Comparison of ENCODE assay signal across 25 cellular contexts in genomic region chr2:42503291-42503690, GRCh38. TPM values are rescaled to one million over a fixed set of nuclear protein-coding genes. Genes with fewer than 3 reads are reported as not detected.
"Had no signal": no experiment of that assay in that cellular context is flagged by ENCODE, and none has a peak within 500 bp of the region (broad histone marks: within the 10 kb centered on the region; RNA-seq: fewer than 3 reads in every experiment).

No MANE protein-coding gene starts in this region.

- FAIRE-seq: islet of Langerhans had no signal

- H3K9me3 ChIP-seq: colonic mucosa, esophagus squamous epithelium, gastroesophageal sphincter, heart left ventricle, thoracic aorta had no signal

- ATAC-seq: activated naive CD8-positive, alpha-beta T cell treated with anti-CD3 and anti-CD28 coated beads, Interleukin-2, amount 50 U/mL, for 24 hours; effector memory CD8-positive, alpha-beta T cell; gastroesophageal sphincter; heart left ventricle; left cardiac atrium; right cardiac atrium; stimulated activated memory B cell treated with anti-CD40 and anti-IgM and Interleukin-4, amounts not matched to agents 10 μg/mL and 1 μg/mL and 100 μg/mL, for 72 hours; T-helper 17 cell had no signal

- H3K27me3 ChIP-seq: colonic mucosa, esophagus squamous epithelium, gastroesophageal sphincter had no signal

- H3K27ac ChIP-seq: colonic mucosa, dorsolateral prefrontal cortex, esophagus squamous epithelium, gastroesophageal sphincter, heart left ventricle, parathyroid adenoma, thoracic aorta had no signal

- H3K4me2 ChIP-seq: smooth muscle cell had no signal

- H3K9ac ChIP-seq: parathyroid adenoma had no signal

- H2AFZ ChIP-seq: parathyroid adenoma had no signal

- H3K4me3 ChIP-seq: colonic mucosa, dorsolateral prefrontal cortex, esophagus squamous epithelium, gastroesophageal sphincter, heart left ventricle, smooth muscle cell, thoracic aorta had no signal

- H3K79me2 ChIP-seq: parathyroid adenoma had no signal

- H3K36me3 ChIP-seq: colonic mucosa, esophagus squamous epithelium, gastroesophageal sphincter, heart left ventricle, thoracic aorta had no signal

- H3K4me1 ChIP-seq: colonic mucosa, esophagus squamous epithelium, gastroesophageal sphincter, heart left ventricle, parathyroid adenoma had no signal

- DNase-seq: activated B cell treated with CpG ODN at 0.5 μM for 24 hours; activated CD4-positive, alpha-beta T cell treated with anti-CD3 and anti-CD28 coated beads for 4 hours; activated CD4-positive, alpha-beta T cell treated with anti-CD3 and anti-CD28 coated beads, Interleukin-2, amount 50 U/mL, for 48 hours; activated CD8-positive, alpha-beta memory T cell treated with anti-CD3 and anti-CD28 coated beads, Interleukin-2, amount 50 U/mL, for 48 hours; activated naive CD4-positive, alpha-beta T cell treated with anti-CD3 and anti-CD28 coated beads, Interleukin-2, amount 10 ng/mL, durations not matched to agents 7 days and 5 days; activated naive CD8-positive, alpha-beta T cell treated with anti-CD3 and anti-CD28 coated beads, Interleukin-2, amount 50 U/mL, for 24 hours; activated T-cell treated with anti-CD3 and anti-CD28 coated beads, Interleukin-2, amount 50 U/mL, for 48 hours; aorta; colonic mucosa; dorsolateral prefrontal cortex; effector memory CD8-positive, alpha-beta T cell; esophagus squamous epithelium; heart left ventricle; left cardiac atrium; nephron progenitor cell; right cardiac atrium; stimulated activated CD4-positive, alpha-beta T cell treated with anti-CD3 and anti-CD28 coated beads, Interleukin-15, amount 100 ng/mL, for 24 hours; SW 1271; T-helper 17 cell had no signal

RNA-seq across cellular contexts. Expression of gene KCNG3, which starts 9.5 kb away (rescaled TPM):
- total RNA-seq: activated B cell treated with CpG ODN at 0.5 μM for 24 hours, heart left ventricle, left cardiac atrium, right cardiac atrium, smooth muscle cell, T-helper 17 cell had no signal
- polyA plus RNA-seq: aorta, heart left ventricle, right cardiac atrium, smooth muscle cell had no signal
